In the genomic region with DNA sequence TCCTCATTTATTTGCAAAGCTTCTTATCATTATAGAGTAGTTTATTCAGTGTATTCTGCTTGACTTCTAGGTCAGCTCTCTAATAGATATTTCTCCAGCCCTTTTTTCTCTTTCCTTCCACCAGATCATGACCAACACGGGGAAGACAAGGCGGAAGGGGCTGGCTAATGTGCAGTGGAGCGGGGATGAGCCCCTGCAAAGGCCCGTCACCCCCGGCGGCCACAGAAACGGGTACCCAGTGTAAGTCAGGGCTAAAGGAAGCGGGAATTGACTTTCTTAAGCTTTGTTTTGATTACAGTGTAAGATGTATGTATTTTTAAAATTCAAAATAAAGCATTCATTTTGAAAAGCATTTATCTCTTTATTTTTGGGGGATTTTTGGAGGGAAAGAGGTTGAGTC, we compare ENCODE assay signal across 25 cellular contexts. TPM values are rescaled to one million over a fixed set of nuclear protein-coding genes. Genes with fewer than 3 reads are reported as not detected.
A peak's percentile ranks its signal among the peaks of the same experiment; 100 is the strongest.
DNase-seq lines count a peak whose midpoint lies in the region; ATAC-seq and TF ChIP-seq lines count a peak whose summit lies in the region.
"Had no signal": no experiment of that assay in that cellular context is flagged by ENCODE, and none has a peak within 500 bp of the region (broad histone marks: within the 10 kb centered on the region; RNA-seq: fewer than 3 reads in every experiment).

No MANE protein-coding gene starts in this region.

- DNase-seq in Peyer's patch (peak in 2 of 3 donors; percentile 3 to 11), iPS-NIHi7 (ENCODE audit: extremely low spot score) (peak; percentile 7), neural progenitor cell (ENCODE audit: low spot score) (no peak), testis (no peak), T-cell (no peak)
- DNase-seq: Calu3, DMS79 treated with DMSO at 0.1 percent for 48 hours, GM23248, H7, Karpas-422, NCI-H1092 treated with DMSO at 0.1 percent for 48 hours, NCI-H1436, NCI-H187, NCI-H2081 treated with DMSO at 0.1 percent for 48 hours, NCI-H2171, NCI-H226, NCI-H510A, NCI-H69, OCI-M1 had no signal

- H3K4me1 ChIP-seq in DOHH2 (ENCODE audit: control insufficient read depth, low read length), result peaks cover 15% of the 10 kb centered on the region
- H3K4me1 ChIP-seq in Peyer's patch, result peaks cover 0 to 4% (median 0%) of the 10 kb centered on the region in 4 donors
- peaks cover 29% of the 10 kb centered on the region for H3K4me1 ChIP-seq in neural progenitor cell
- no peaks in the 10 kb centered on the region for H3K4me1 ChIP-seq in testis

- H3K4me1 Mint-ChIP-seq in neural progenitor cell (peaks cover 9% of the 10 kb centered on the region), T-cell (no peaks in the 10 kb centered on the region)

- ATAC-seq in GM18868 (IDR thresholded peaks at IDR 0.05; ENCODE audit: unreplicated experiment) (no peak), T-cell (replicated peaks in 1 of 4) (no peak)
- ATAC-seq: HepG2, Right ventricle myocardium inferior had no signal

- no peak overlapping the region for H3K9ac ChIP-seq in neural progenitor cell
- H3K9ac ChIP-seq: GM23248 had no signal

- no peak overlapping the region for H3K27ac ChIP-seq in DOHH2 (ENCODE audit: low read depth, low read length)
- no peak overlapping the region for H3K27ac ChIP-seq in Peyer's patch
- peak overlapping the region; percentile 64 for H3K27ac ChIP-seq in neural progenitor cell
- no peak overlapping the region for H3K27ac ChIP-seq in testis
- H3K27ac ChIP-seq: GM23248 had no signal

- H3K9me3 Mint-ChIP-seq in neural progenitor cell (no peaks in the 10 kb centered on the region), T-cell (no peaks in the 10 kb centered on the region)

- POLR2A ChIA-PET in T-cell (lab: Charles Lee), result no interaction called here

- H3K4me3 ChIP-seq in DOHH2 (ENCODE audit: low read length), result no peak overlapping the region
- H3K4me3 ChIP-seq in Peyer's patch, result no peak overlapping the region
- no peak overlapping the region for H3K4me3 ChIP-seq in neural progenitor cell
- H3K4me3 ChIP-seq in testis, result no peak overlapping the region
- H3K4me3 ChIP-seq: GM23248 had no signal

- no peaks in the 10 kb centered on the region for H3K36me3 ChIP-seq in DOHH2 (ENCODE audit: control insufficient read depth, low read length)
- no peaks in the 10 kb centered on the region for H3K36me3 ChIP-seq in Peyer's patch
- H3K36me3 ChIP-seq in neural progenitor cell, result no peaks in the 10 kb centered on the region
- no peaks in the 10 kb centered on the region for H3K36me3 ChIP-seq in testis (ENCODE audit: low read depth, missing control alignments)

- intact Hi-C loops in testis (cut with DNase I; ENCODE audit: low total_unique reads), result no loop called here

- H3K79me2 ChIP-seq in DOHH2 (ENCODE audit: control insufficient read depth, low read length) (no peaks in the 10 kb centered on the region), neural progenitor cell (ENCODE audit: low read depth) (no peaks in the 10 kb centered on the region)

- H3K27me3 Mint-ChIP-seq in neural progenitor cell (ENCODE audit: insufficient read depth, low read depth), result no peaks in the 10 kb centered on the region
- peaks cover 7 to 10% of the 10 kb centered on the region in 2 donors for H3K27me3 Mint-ChIP-seq in T-cell

- no peaks in the 10 kb centered on the region for H3K27me3 ChIP-seq in DOHH2 (ENCODE audit: control insufficient read depth, low read length)
- H3K27me3 ChIP-seq in Peyer's patch, result no peaks in the 10 kb centered on the region
- no peaks in the 10 kb centered on the region for H3K27me3 ChIP-seq in neural progenitor cell
- H3K27me3 ChIP-seq in testis, result no peaks in the 10 kb centered on the region

- H3F3A ChIP-seq in DOHH2 (ENCODE audit: control insufficient read depth, insufficient read depth) (no peaks in the 10 kb centered on the region), neural progenitor cell (ENCODE audit: low read depth) (peaks cover 16% of the 10 kb centered on the region)

- WGBS in testis, 2 donors, result 91 to 93% methylated on average over 8 of the region's 8 CpGs

- TF ChIP-seq POLR2A in Peyer's patch (IDR thresholded peaks at IDR 0.05), result no peak
- no peak for TF ChIP-seq POLR2A in testis (IDR thresholded peaks at IDR 0.05)

- H3K36me3 Mint-ChIP-seq in neural progenitor cell, result peaks cover 25% of the 10 kb centered on the region
- H3K36me3 Mint-ChIP-seq in T-cell, result no peaks in the 10 kb centered on the region
- H3K36me3 Mint-ChIP-seq: CD14-positive monocyte had no signal

- H3K9me3 ChIP-seq in DOHH2 (ENCODE audit: control insufficient read depth, insufficient read depth, low read length), result no peaks in the 10 kb centered on the region
- no peaks in the 10 kb centered on the region for H3K9me3 ChIP-seq in Peyer's patch
- no peaks in the 10 kb centered on the region for H3K9me3 ChIP-seq in neural progenitor cell (ENCODE audit: low read depth)
- H3K9me3 ChIP-seq in testis, result no peaks in the 10 kb centered on the region

- H3K9me2 ChIP-seq in DOHH2 (replicated peaks; ENCODE audit: control insufficient read depth, low read length), result no peaks in the 10 kb centered on the region

- no peak overlapping the region for H3K4me3 Mint-ChIP-seq in neural progenitor cell
- H3K4me3 Mint-ChIP-seq in T-cell, result no peak overlapping the region
- H3K4me3 Mint-ChIP-seq: CD14-positive monocyte had no signal

- H3K4me2 ChIP-seq in DOHH2 (ENCODE audit: low read length) (peak overlapping the region; percentile 35), neural progenitor cell (peak overlapping the region; percentile 20)

- H3K27ac Mint-ChIP-seq in neural progenitor cell (no peak overlapping the region), T-cell (no peak overlapping the region)

- H2AFZ ChIP-seq in neural progenitor cell (replicated peaks), result no peak overlapping the region
- H2AFZ ChIP-seq: GM23248 had no signal

- CTCF ChIA-PET in T-cell (lab: Charles Lee), result no interaction called here

- H4K20me1 ChIP-seq in DOHH2 (ENCODE audit: control insufficient read depth, insufficient read depth, low read depth, low read length), result no peaks in the 10 kb centered on the region
- no peaks in the 10 kb centered on the region for H4K20me1 ChIP-seq in neural progenitor cell (ENCODE audit: low read depth)

- TF ChIP-seq CTCF in DOHH2 (IDR thresholded peaks at IDR 0.05; ENCODE audit: low read depth, low read length, poor library complexity, severe bottlenecking), result no peak
- TF ChIP-seq CTCF in Peyer's patch (IDR thresholded peaks at IDR 0.05), result no peak
- no peak for TF ChIP-seq CTCF in neural progenitor cell (IDR thresholded peaks at IDR 0.05)
- TF ChIP-seq CTCF in testis (IDR thresholded peaks at IDR 0.05), result no peak

RNA-seq across cellular contexts. Expression of gene B3GNT7, which starts 50.7 kb away (rescaled TPM):
- total RNA-seq in Peyer's patch (100 to 1,000 TPM in 2 of 4 donors, 10 to 100 TPM in 1, 1 to 10 TPM in 1; 9.9 to 154 (median 90.3) TPM), neural progenitor cell (ENCODE audit: low replicate concordance) (0.90 and 1.5 TPM in 2 replicates), testis (1 to 10 TPM; 3.3 to 5.0 TPM), T-cell (1 to 10 TPM in 1 of 5 donors, under 1 TPM in 4; 0.30 to 2.0 (median 0.68) TPM)
- 2.6 TPM for polyA plus RNA-seq in testis (ENCODE audit: insufficient read depth, low read depth, low replicate concordance)
- total RNA-seq: A673, GM23248 had no signal
- polyA plus RNA-seq: CD14-positive monocyte, GM23248 had no signal

Comparison
In these comparisons a context has a peak if more than half of its experiments do, and no peak if none do; other contexts are left out.
1. DNase-seq: peak in Peyer's patch (2 of 3) and iPS-NIHi7 (single experiment); none in neural progenitor cell (single experiment), testis (single experiment) and T-cell (0 of 34).